In genomic region chr11:86291466-86292262, GRCh38 we compare ENCODE assay signal across 8 cellular contexts. TPM values are rescaled to one million over a fixed set of nuclear protein-coding genes. Genes with fewer than 3 reads are reported as not detected.
DNase-seq lines count a peak whose midpoint lies in the region; ATAC-seq, FAIRE-seq and TF ChIP-seq lines count a peak whose summit lies in the region.

No MANE protein-coding gene starts in this region.

- FAIRE-seq in TTC549 (lab: Jason Lieb, UNC): peak; percentile 57

- no peaks in the 10 kb centered on the region for H3K9me3 ChIP-seq in breast epithelium

- DNase-seq in GM12865 (ENCODE audit: low read depth): peak; percentile 73
- peak; percentile 24 for DNase-seq in NCI-H1092 (lab: John Stamatoyannopoulos, UW)
- DNase-seq in breast epithelium (ENCODE audit: low spot score in 2 of 2): no peak
- DNase-seq in left kidney (ENCODE audit: low read depth, low spot score): peak; percentile 78
- DNase-seq in stimulated activated CD4-positive, alpha-beta T cell treated with anti-CD3 and anti-CD28 coated beads, Interleukin-4, amount 100 ng/mL, for 48 hours (ENCODE audit: low read depth in 2 of 2): peak; percentile 63 to 70

- H3K27ac ChIP-seq in 22Rv1 (no peak overlapping the region), breast epithelium (no peak overlapping the region)

- H3K36me3 ChIP-seq in breast epithelium: no peaks in the 10 kb centered on the region

- H3K4me3 ChIP-seq in GM12865 (ENCODE audit: low read depth, low read length) (no peak overlapping the region), breast epithelium (no peak overlapping the region)

- TF ChIP-seq CTCF in 22Rv1 (IDR thresholded peaks at IDR 0.05) (peak; percentile 87), GM12865 (IDR thresholded peaks at IDR 0.05; ENCODE audit: insufficient read depth, low read depth, low read length, missing control alignments) (peak; percentile 69), breast epithelium (IDR thresholded peaks at IDR 0.05) (peak; percentile 21 to 50 (median 47))

- H3K27me3 ChIP-seq in breast epithelium: no peaks in the 10 kb centered on the region

- ATAC-seq in GM18502 (IDR thresholded peaks at IDR 0.05; ENCODE audit: poor library complexity, unreplicated experiment): no peak

- intact Hi-C loops in breast epithelium (cut with DNase I; ENCODE audit: low total_unique reads): no loop called here

- no peak for TF ChIP-seq POLR2A in breast epithelium (IDR thresholded peaks at IDR 0.05)

- H3K4me1 ChIP-seq in breast epithelium: no peaks in the 10 kb centered on the region

RNA-seq across cellular contexts. Expression of gene HIKESHI, which starts 10.4 kb away (rescaled TPM):
- 10 to 100 TPM; 34.7 to 53.9 (median 43.5) TPM for total RNA-seq in breast epithelium

RNA-seq across cellular contexts. Expression of gene EED, which starts 47.1 kb away (rescaled TPM):
- 10 to 100 TPM; 14.6 to 39.4 (median 26.2) TPM for total RNA-seq in breast epithelium

Comparison
In these comparisons a context has a peak if more than half of its experiments do, and no peak if none do; other contexts are left out.
1. DNase-seq: peak in GM12865 (single experiment), NCI-H1092 (single experiment), left kidney (single experiment) and stimulated activated CD4-positive, alpha-beta T cell treated with anti-CD3 and anti-CD28 coated beads, Interleukin-4, amount 100 ng/mL, for 48 hours (2 of 2); none in breast epithelium (0 of 2).
2. Peak in every context shown above with its lines, with median percentiles within 50 percentile points of each other: CTCF ChIP-seq.